ENCODE assay signal across 8 cellular contexts in genomic region chr7:128104109-128104742, GRCh38.
DNase-seq lines count a peak whose midpoint lies in the region; TF ChIP-seq lines count a peak whose summit lies in the region.

No MANE protein-coding gene starts in this region.

- H3K4me3 Mint-ChIP-seq in activated CD4-positive, alpha-beta T cell treated with anti-CD3 and anti-CD28 coated beads, Interleukin-2, amount 10 ng/mL, durations not matched to agents 7 days and 5 days: peak overlapping the region; percentile 78

- TF ChIP-seq CTCF in NB4 (IDR thresholded peaks at IDR 0.05; ENCODE audit: low read depth, low read length) (no peak), colonic mucosa (IDR thresholded peaks at IDR 0.05) (no peak)

- TF ChIP-seq POLR2A in NB4 (IDR thresholded peaks at IDR 0.05; ENCODE audit: extremely low read depth, insufficient read length): no peak

- peaks cover 45% of the 10 kb centered on the region for H3K4me1 Mint-ChIP-seq in activated CD4-positive, alpha-beta T cell treated with anti-CD3 and anti-CD28 coated beads, Interleukin-2, amount 10 ng/mL, durations not matched to agents 7 days and 5 days

- CTCF ChIA-PET in activated CD4-positive, alpha-beta T cell treated with anti-CD3 and anti-CD28 coated beads, Interleukin-2, amount 10 ng/mL, durations not matched to agents 7 days and 5 days (lab: Charles Lee): interaction anchor here (0.7 to 1.3 kb wide), 3 partner anchors 10 to 16 kb away, joined by 3 to 7 read pairs (median 5); no protein-coding TSS in a partner anchor

- intact Hi-C loops in colonic mucosa (cut with DNase I): no loop called here

- POLR2A ChIA-PET in activated CD4-positive, alpha-beta T cell treated with anti-CD3 and anti-CD28 coated beads, Interleukin-2, amount 10 ng/mL, durations not matched to agents 7 days and 5 days (lab: Charles Lee): no interaction called here

- peaks cover 3% of the 10 kb centered on the region for H3K27me3 Mint-ChIP-seq in activated CD4-positive, alpha-beta T cell treated with anti-CD3 and anti-CD28 coated beads, Interleukin-2, amount 10 ng/mL, durations not matched to agents 7 days and 5 days

- peak overlapping the region; percentile 73 for H3K4me3 ChIP-seq in NB4 (ENCODE audit: low read depth, low read length)
- peak overlapping the region; percentile 32 for H3K4me3 ChIP-seq in colonic mucosa
- H3K4me3 ChIP-seq in mucosa of rectum (ENCODE audit: low read length in 2 of 2): peak overlapping the region; percentile 50 to 51

- H3K9me3 Mint-ChIP-seq in activated CD4-positive, alpha-beta T cell treated with anti-CD3 and anti-CD28 coated beads, Interleukin-2, amount 10 ng/mL, durations not matched to agents 7 days and 5 days: no peaks in the 10 kb centered on the region

- H3K27ac ChIP-seq in colonic mucosa (no peak overlapping the region), mucosa of rectum (ENCODE audit: low read depth in 2 of 2, low read length in 2 of 2) (no peak overlapping the region)

- H3K27me3 ChIP-seq in colonic mucosa (peaks cover 18% of the 10 kb centered on the region), mucosa of rectum (ENCODE audit: control insufficient read depth in 2 of 2, insufficient read depth in 2 of 2, low read length in 2 of 2) (peaks cover 7 to 11% of the 10 kb centered on the region in 2 donors)

- H3K36me3 ChIP-seq in colonic mucosa: no peaks in the 10 kb centered on the region
- no peaks in the 10 kb centered on the region for H3K36me3 ChIP-seq in mucosa of rectum (ENCODE audit: control insufficient read depth in 2 of 2, insufficient read depth in 2 of 2, low read length in 2 of 2)

- DNase-seq in activated CD4-positive, alpha-beta T cell treated with anti-CD3 and anti-CD28 coated beads, Interleukin-2, amount 10 ng/mL, durations not matched to agents 7 days and 5 days: no peak
- no peak for DNase-seq in activated CD4-positive, alpha-beta T cell treated with anti-CD3 and anti-CD28 coated beads, Interleukin-2, amount 50 U/mL, for 1 hour
- DNase-seq in NB4 (ENCODE audit: low read depth) (peak; percentile 100), colonic mucosa (no peak)
- no peak for DNase-seq in stimulated activated CD4-positive, alpha-beta T cell treated with anti-CD3 and anti-CD28 coated beads, Interleukin-4, amount 100 ng/mL, for 1 hour
- DNase-seq in effector CD4-positive, alpha-beta T cell: no peak
- DNase-seq in activated CD4-positive, alpha-beta T cell treated with anti-CD3 and anti-CD28 coated beads for 1 hour: no peak

- no peaks in the 10 kb centered on the region for H3K36me3 Mint-ChIP-seq in activated CD4-positive, alpha-beta T cell treated with anti-CD3 and anti-CD28 coated beads, Interleukin-2, amount 10 ng/mL, durations not matched to agents 7 days and 5 days (ENCODE audit: low read depth)

- H3K4me1 ChIP-seq in colonic mucosa (no peaks in the 10 kb centered on the region), mucosa of rectum (ENCODE audit: control insufficient read depth in 2 of 2, insufficient read depth in 2 of 2, low read length in 2 of 2) (peaks cover 5 to 7% of the 10 kb centered on the region in 2 donors)

- no peak overlapping the region for H3K9ac ChIP-seq in colonic mucosa (ENCODE audit: low read depth in 2 of 2, low read length in 2 of 2)
- H3K9ac ChIP-seq in mucosa of rectum (ENCODE audit: low read depth in 1 of 2, low read length in 2 of 2): no peak overlapping the region

- H3K9me3 ChIP-seq in colonic mucosa (no peaks in the 10 kb centered on the region), mucosa of rectum (ENCODE audit: control insufficient read depth in 2 of 2, low read length in 2 of 2) (no peaks in the 10 kb centered on the region)

- peak overlapping the region; percentile 83 for H3K27ac Mint-ChIP-seq in activated CD4-positive, alpha-beta T cell treated with anti-CD3 and anti-CD28 coated beads, Interleukin-2, amount 10 ng/mL, durations not matched to agents 7 days and 5 days
